In the genomic region with DNA sequence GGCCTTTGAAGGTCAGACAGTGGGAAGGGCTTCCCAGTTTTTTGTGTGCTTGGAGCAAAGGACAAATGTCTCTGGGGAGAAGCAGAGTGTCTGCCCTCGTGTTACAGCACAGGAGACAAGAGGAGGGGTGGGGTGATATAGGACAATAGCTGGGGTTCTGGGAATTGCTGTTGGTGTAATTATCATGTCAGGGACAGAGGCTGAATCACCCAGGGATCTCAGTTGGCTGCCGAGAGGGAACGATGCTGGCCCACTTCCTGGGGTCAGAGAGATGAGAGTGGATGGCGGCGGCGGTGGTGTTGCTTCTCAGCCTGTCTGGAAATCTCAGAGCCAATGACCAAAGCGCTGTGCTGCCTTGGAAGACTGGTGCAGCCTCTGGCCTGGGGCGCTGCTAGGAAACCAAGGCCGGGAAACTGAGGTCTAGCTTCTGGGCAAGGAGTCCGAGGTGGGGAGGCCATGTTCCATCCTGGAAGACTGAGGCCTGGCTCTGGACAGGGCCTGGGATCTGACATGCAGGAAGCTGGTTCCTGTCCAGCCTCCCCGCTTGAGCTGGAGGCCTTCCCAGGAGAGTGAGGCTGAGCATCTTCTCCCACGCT, we compare ENCODE assay signal across 8 cellular contexts. TPM values are rescaled to one million over a fixed set of nuclear protein-coding genes. Genes with fewer than 3 reads are reported as not detected.
DNase-seq lines count a peak whose midpoint lies in the region; ATAC-seq, FAIRE-seq and TF ChIP-seq lines count a peak whose summit lies in the region.

No MANE protein-coding gene starts in this region.

- TF ChIP-seq CTCF in K562 (IDR thresholded peaks at IDR 0.05 in 2 of 3, conservative IDR thresholded peaks at IDR 0.05 in 1 of 3; ENCODE audit: insufficient read depth in 2 of 3, low read depth in 1 of 3, low read length in 3 of 3) = no peak

- peak overlapping the region; percentile 54 to 95 for H3K9ac ChIP-seq in K562 (ENCODE audit: insufficient read depth in 1 of 2, low read depth in 2 of 2, low read length in 2 of 2)

- H4K20me1 ChIP-seq in K562 (replicated peaks; ENCODE audit: control insufficient read depth, insufficient read depth, low read length) = no peaks in the 10 kb centered on the region

- TF ChIP-seq POLR2A in K562 (conservative IDR thresholded peaks at IDR 0.05) = 0 out of 2 replicates have a peak, but pooled peaks have one; percentile 27

- peak; percentile 55 for FAIRE-seq in K562 (lab: Jason Lieb, UNC)

- 31% methylated on average over 11 of the region's 12 CpGs for WGBS in K562 (ENCODE audit: insufficient coverage, low coverage, missing lambda C conversion rate)

- H2AFZ ChIP-seq in ACC112 (ENCODE audit: low read length, unreplicated experiment) (no peak overlapping the region), K562 (ENCODE audit: low read depth, low read length) (no peak overlapping the region)

- DNase-seq in HAP-1 (ENCODE audit: low spot score in 2 of 2) (peak; percentile 32 to 62), K562 (ENCODE audit: extremely low read depth in 1 of 4, low spot score in 3 of 4) (peak in 1 of 4 experiments; percentile 74), DMS79 (lab: John Stamatoyannopoulos, UW) (no peak), glomerular visceral epithelial cell (ENCODE audit: extremely low spot score) (no peak), HK-2 (ENCODE audit: unreplicated experiment) (no peak)
- DNase-seq in stimulated activated CD4-positive, alpha-beta T cell treated with anti-CD3 and anti-CD28 coated beads, Interleukin-2, amount 100 ng/mL, for 24 hours = no peak

- H3K9me3 ChIP-seq in HAP-1 (no peaks in the 10 kb centered on the region), K562 (replicated peaks; ENCODE audit: control insufficient read depth, insufficient read depth, low read depth, low read length) (no peaks in the 10 kb centered on the region), muscle layer of duodenum (ENCODE audit: control insufficient read depth in 1 of 2, low read length in 2 of 2) (no peaks in the 10 kb centered on the region)

- H3K4me3 ChIP-seq in ACC112 (ENCODE audit: low read depth, low read length) = peak overlapping the region; percentile 74
- peak overlapping the region; percentile 37 for H3K4me3 ChIP-seq in HAP-1
- H3K4me3 ChIP-seq in K562 = peak overlapping the region; percentile 60
- H3K4me3 ChIP-seq in muscle layer of duodenum (ENCODE audit: low read depth in 1 of 2, low read length in 2 of 2) = peak overlapping the region; percentile 50 to 64

- no peaks in the 10 kb centered on the region for H3K36me3 ChIP-seq in ACC112 (ENCODE audit: insufficient read depth, low read length)
- peaks cover 9% of the 10 kb centered on the region for H3K36me3 ChIP-seq in HAP-1 (replicated peaks)
- peaks cover 16% of the 10 kb centered on the region; the same call in 1 of the 3 replicates for H3K36me3 ChIP-seq in K562 (ENCODE audit: control insufficient read depth, insufficient read depth, low read length)
- H3K36me3 ChIP-seq in muscle layer of duodenum (ENCODE audit: control insufficient read depth in 1 of 2, insufficient read depth in 2 of 2, low read length in 2 of 2) = peaks cover 4 to 17% of the 10 kb centered on the region in 2 donors

- POLR2A ChIA-PET in K562 (lab: Yijun Ruan, JAX) = interaction anchor here (0.7 to 3.2 kb wide), 15 partner anchors 10 to 431 kb away, joined by 3 to 25 read pairs (median 3); partner anchors contain the start of gene CCDC9

- H3K27ac ChIP-seq in ACC112 (ENCODE audit: low read depth, low read length) = peak overlapping the region; percentile 51
- peak overlapping the region; percentile 78 for H3K27ac ChIP-seq in K562 (ENCODE audit: extremely low read depth, low read depth, low read length)
- H3K27ac ChIP-seq in muscle layer of duodenum (ENCODE audit: low read length) = peak overlapping the region; percentile 72

- H3K79me2 ChIP-seq in ACC112 (ENCODE audit: control insufficient read depth, insufficient read depth, low read length, unreplicated experiment) (no peaks in the 10 kb centered on the region), K562 (ENCODE audit: control insufficient read depth, insufficient read depth, low read length) (peaks cover 20% of the 10 kb centered on the region)

- no peaks in the 10 kb centered on the region for H3K27me3 ChIP-seq in ACC112 (ENCODE audit: insufficient read depth, low read length)
- no peaks in the 10 kb centered on the region for H3K27me3 ChIP-seq in HAP-1 (ENCODE audit: low read depth)
- H3K27me3 ChIP-seq in K562 (ENCODE audit: control insufficient read depth in 2 of 2, insufficient read depth in 2 of 2, low read length in 2 of 2) = no peaks in the 10 kb centered on the region
- no peaks in the 10 kb centered on the region for H3K27me3 ChIP-seq in muscle layer of duodenum (ENCODE audit: low read depth, low read length)

- peak overlapping the region; percentile 80 for H3K4me2 ChIP-seq in K562 (ENCODE audit: insufficient read depth, low read length)

- intact Hi-C loops in K562 (cut with micrococcal nuclease) = no loop called here

- in situ Hi-C loops in HAP-1 (cut with MboI; ENCODE audit: low sequenced_read_pairs) = no loop called here
- in situ Hi-C loops in K562 (cut with MboI) = no loop called here

- ATAC-seq in K562 = no peak

- no peak for TF ChIP-seq RAD21 in K562 (CRISPR knock-in tag; conservative IDR thresholded peaks at IDR 0.05 in 1 of 2, IDR thresholded peaks at IDR 0.05 in 1 of 2)

- TSS peak; percentile 37 for BruUV-seq in K562 (replicated peaks; lab: Mats Ljungman, UMichigan)

- CTCF ChIA-PET in K562 (lab: Yijun Ruan, JAX; ENCODE audit: low intra/inter-chr PET ratio) = no interaction called here

- H3K4me1 ChIP-seq in ACC112 (ENCODE audit: control insufficient read depth, insufficient read depth, low read length, unreplicated experiment) (peaks cover 20% of the 10 kb centered on the region), HAP-1 (peaks cover 19% of the 10 kb centered on the region), K562 (replicated peaks in 1 of 2; ENCODE audit: control insufficient read depth in 2 of 2, insufficient read depth in 2 of 2, low read length in 2 of 2) (peaks cover 35 to 72% of the 10 kb centered on the region in 2 experiments), muscle layer of duodenum (ENCODE audit: control insufficient read depth in 1 of 2, insufficient read depth in 2 of 2, low read length in 2 of 2) (peaks cover 6 to 24% of the 10 kb centered on the region in 2 donors)

- H3K9me1 ChIP-seq in K562 (ENCODE audit: control insufficient read depth, insufficient read depth, low read length) = no peaks in the 10 kb centered on the region

- no peak for TF ChIP-seq EP300 in K562 (IDR thresholded peaks at IDR 0.05; ENCODE audit: low read length)

RNA-seq across cellular contexts. Expression of gene INAFM1, which starts 1.3 kb away (rescaled TPM):
- total RNA-seq in K562 (2011; cell fraction: chromatin; rRNA removed; ENCODE audit: low replicate concordance) = 3.9 and 14.1 TPM in 2 replicates
- total RNA-seq in K562 (2011; cell fraction: nucleolus; rRNA removed) = 15.3 and 23.8 TPM in 2 replicates
- 10.9 and 11.0 TPM in 2 replicates for total RNA-seq in K562 (2011; cell fraction: nucleoplasm; rRNA removed)
- total RNA-seq in K562 (2014; rRNA removed) (11.3 and 15.0 TPM in 2 replicates), K562 (2014; rRNA removed; fragmentation: Illumina TruSeq; extraction: Trizol) (0.95 and 1.2 TPM in 2 replicates), K562 (2015; rRNA removed; fragmentation: Illumina TruSeq; extraction: Trizol) (2.1 and 2.3 TPM in 2 replicates), K562 (2021) (26.6 and 30.9 TPM in 2 replicates)
- polyA plus RNA-seq in K562 (2011; rRNA removed) (3.1 and 7.8 TPM in 2 replicates), K562 (2014; fragmentation: Illumina TruSeq; extraction: Trizol) (4.6 and 8.8 TPM in 2 replicates), K562 (2014; fragmentation: Nextera tagmentation; extraction: Ambion mirVana) (under 1 TPM; 0.71 to 0.87 TPM), K562 (2014; rRNA removed) (21.8 and 27.1 TPM in 2 replicates)
- polyA plus RNA-seq in K562 (2011; cell fraction: cytosol; rRNA removed) = 7.5 and 28.4 TPM in 2 replicates
- polyA plus RNA-seq in K562 (2011; cell fraction: nucleus; rRNA removed) = 10.8 and 17.8 TPM in 2 replicates
- 13.9 and 22.8 TPM in 2 replicates for polyA plus RNA-seq in K562 (2012)
- 0.28 and 0.45 TPM in 2 replicates for polyA minus RNA-seq in K562 (2011; rRNA and poly(A)+ RNA removed)
- 6.3 and 7.8 TPM in 2 replicates for polyA minus RNA-seq in K562 (2011; cell fraction: cytosol; rRNA and poly(A)+ RNA removed)
- 3.9 and 5.7 TPM in 2 replicates for polyA minus RNA-seq in K562 (2011; cell fraction: nucleus; rRNA and poly(A)+ RNA removed)

RNA-seq across cellular contexts. Expression of gene CCDC9, which starts 19.6 kb away (rescaled TPM):
- total RNA-seq in K562 (2011; cell fraction: chromatin; rRNA removed; ENCODE audit: low replicate concordance) = 54.9 and 69.2 TPM in 2 replicates
- 24.3 and 34.5 TPM in 2 replicates for total RNA-seq in K562 (2011; cell fraction: nucleolus; rRNA removed)
- total RNA-seq in K562 (2011; cell fraction: nucleoplasm; rRNA removed) = 42.7 and 46.5 TPM in 2 replicates
- total RNA-seq in K562 (2014; rRNA removed) (21.1 and 22.7 TPM in 2 replicates), K562 (2014; rRNA removed; fragmentation: Illumina TruSeq; extraction: Trizol) (5.5 and 6.5 TPM in 2 replicates), K562 (2015; rRNA removed; fragmentation: Illumina TruSeq; extraction: Trizol) (8.4 and 9.6 TPM in 2 replicates), K562 (2021) (29.3 and 38.6 TPM in 2 replicates)
- polyA plus RNA-seq in K562 (2011; rRNA removed) (4.8 and 5.3 TPM in 2 replicates), K562 (2014; fragmentation: Illumina TruSeq; extraction: Trizol) (19.5 and 21.6 TPM in 2 replicates), K562 (2014; fragmentation: Nextera tagmentation; extraction: Ambion mirVana) (under 1 TPM; 0.23 to 0.57 TPM), K562 (2014; rRNA removed) (27.9 and 31.8 TPM in 2 replicates)
- 4.1 and 6.6 TPM in 2 replicates for polyA plus RNA-seq in K562 (2011; cell fraction: cytosol; rRNA removed)
- polyA plus RNA-seq in K562 (2011; cell fraction: nucleus; rRNA removed) = 12.1 and 15.2 TPM in 2 replicates
- polyA plus RNA-seq in K562 (2012) = 28.4 and 28.6 TPM in 2 replicates
- 4.5 and 7.2 TPM in 2 replicates for polyA minus RNA-seq in K562 (2011; rRNA and poly(A)+ RNA removed)
- 3.7 and 6.4 TPM in 2 replicates for polyA minus RNA-seq in K562 (2011; cell fraction: cytosol; rRNA and poly(A)+ RNA removed)
- 4.8 and 7.9 TPM in 2 replicates for polyA minus RNA-seq in K562 (2011; cell fraction: nucleus; rRNA and poly(A)+ RNA removed)

RNA-seq across cellular contexts. Expression of gene C5AR1, which starts 33.7 kb away (rescaled TPM):
- total RNA-seq in K562 (2011; cell fraction: chromatin; rRNA removed; ENCODE audit: low replicate concordance) = 3.1 and 4.0 TPM in 2 replicates
- total RNA-seq in K562 (2011; cell fraction: nucleolus; rRNA removed) = 1.4 and 1.7 TPM in 2 replicates
- total RNA-seq in K562 (2011; cell fraction: nucleoplasm; rRNA removed) = 1.1 and 2.1 TPM in 2 replicates
- total RNA-seq in K562 (2014; rRNA removed) (not detected in 2 replicates), K562 (2014; rRNA removed; fragmentation: Illumina TruSeq; extraction: Trizol) (not detected in 2 replicates), K562 (2015; rRNA removed; fragmentation: Illumina TruSeq; extraction: Trizol) (0.08 and 0.40 TPM in 2 replicates), K562 (2021) (0.51 and 1.6 TPM in 2 replicates)
- polyA plus RNA-seq in K562 (2011; rRNA removed) (0.11 and 0.46 TPM in 2 replicates), K562 (2014; fragmentation: Illumina TruSeq; extraction: Trizol) (0.06 and 0.17 TPM in 2 replicates), K562 (2014; fragmentation: Nextera tagmentation; extraction: Ambion mirVana) (under 1 TPM; 0.17 TPM), K562 (2014; rRNA removed) (0.09 TPM in 1 of 2 replicates, not detected in the other)
- polyA plus RNA-seq in K562 (2011; cell fraction: cytosol; rRNA removed) = 0.10 and 0.12 TPM in 2 replicates
- 1.8 and 3.6 TPM in 2 replicates for polyA plus RNA-seq in K562 (2011; cell fraction: nucleus; rRNA removed)
- 0.12 and 1.2 TPM in 2 replicates for polyA plus RNA-seq in K562 (2012)
- polyA minus RNA-seq in K562 (2011; rRNA and poly(A)+ RNA removed) = not detected in 2 replicates
- 3.0 TPM in 1 of 2 replicates, not detected in the other for polyA minus RNA-seq in K562 (2011; cell fraction: cytosol; rRNA and poly(A)+ RNA removed)
- polyA minus RNA-seq in K562 (2011; cell fraction: nucleus; rRNA and poly(A)+ RNA removed) = 0.67 TPM in 1 of 2 replicates, not detected in the other

RNA-seq across cellular contexts. Expression of gene BBC3, which starts 45.0 kb away (rescaled TPM):
- total RNA-seq in K562 (2011; cell fraction: chromatin; rRNA removed; ENCODE audit: low replicate concordance) = 13.0 and 34.2 TPM in 2 replicates
- 21.8 and 26.8 TPM in 2 replicates for total RNA-seq in K562 (2011; cell fraction: nucleolus; rRNA removed)
- 20.2 and 20.6 TPM in 2 replicates for total RNA-seq in K562 (2011; cell fraction: nucleoplasm; rRNA removed)
- total RNA-seq in K562 (2014; rRNA removed) (25.2 and 26.9 TPM in 2 replicates), K562 (2014; rRNA removed; fragmentation: Illumina TruSeq; extraction: Trizol) (3.5 and 4.1 TPM in 2 replicates), K562 (2015; rRNA removed; fragmentation: Illumina TruSeq; extraction: Trizol) (5.3 and 5.4 TPM in 2 replicates), K562 (2021) (20.3 and 30.7 TPM in 2 replicates)
- polyA plus RNA-seq in K562 (2011; rRNA removed) (4.8 and 4.9 TPM in 2 replicates), K562 (2014; fragmentation: Illumina TruSeq; extraction: Trizol) (2.0 and 11.7 TPM in 2 replicates), K562 (2014; fragmentation: Nextera tagmentation; extraction: Ambion mirVana) (under 1 TPM; 0.15 to 0.32 TPM), K562 (2014; rRNA removed) (21.6 and 22.5 TPM in 2 replicates)
- 5.7 and 20.0 TPM in 2 replicates for polyA plus RNA-seq in K562 (2011; cell fraction: cytosol; rRNA removed)
- 8.9 and 16.4 TPM in 2 replicates for polyA plus RNA-seq in K562 (2011; cell fraction: nucleus; rRNA removed)
- polyA plus RNA-seq in K562 (2012) = 8.9 and 29.3 TPM in 2 replicates
- polyA minus RNA-seq in K562 (2011; rRNA and poly(A)+ RNA removed) = 1.6 and 2.1 TPM in 2 replicates
- polyA minus RNA-seq in K562 (2011; cell fraction: cytosol; rRNA and poly(A)+ RNA removed) = 6.3 and 11.0 TPM in 2 replicates
- 4.8 and 6.2 TPM in 2 replicates for polyA minus RNA-seq in K562 (2011; cell fraction: nucleus; rRNA and poly(A)+ RNA removed)

RNA-seq across cellular contexts. Expression of gene C5AR2, which starts 56.0 kb away (rescaled TPM):
- 0.77 and 1.6 TPM in 2 replicates for total RNA-seq in K562 (2011; cell fraction: chromatin; rRNA removed; ENCODE audit: low replicate concordance)
- total RNA-seq in K562 (2011; cell fraction: nucleolus; rRNA removed) = 1.2 and 1.4 TPM in 2 replicates
- total RNA-seq in K562 (2011; cell fraction: nucleoplasm; rRNA removed) = 0.66 and 0.92 TPM in 2 replicates
- total RNA-seq in K562 (2014; rRNA removed) (0.78 and 1.1 TPM in 2 replicates), K562 (2014; rRNA removed; fragmentation: Illumina TruSeq; extraction: Trizol) (0.07 and 0.13 TPM in 2 replicates), K562 (2015; rRNA removed; fragmentation: Illumina TruSeq; extraction: Trizol) (0.04 and 0.15 TPM in 2 replicates), K562 (2021) (0.51 and 0.63 TPM in 2 replicates)
- polyA plus RNA-seq in K562 (2011; rRNA removed) (0.15 and 0.21 TPM in 2 replicates), K562 (2014; fragmentation: Illumina TruSeq; extraction: Trizol) (0.10 and 0.28 TPM in 2 replicates), K562 (2014; fragmentation: Nextera tagmentation; extraction: Ambion mirVana) (under 1 TPM; 0.01 to 0.13 TPM), K562 (2014; rRNA removed) (0.24 and 0.43 TPM in 2 replicates)
- 0.12 and 0.69 TPM in 2 replicates for polyA plus RNA-seq in K562 (2011; cell fraction: cytosol; rRNA removed)
- 0.74 and 1.5 TPM in 2 replicates for polyA plus RNA-seq in K562 (2011; cell fraction: nucleus; rRNA removed)
- polyA plus RNA-seq in K562 (2012) = 0.22 TPM in 2 replicates
- polyA minus RNA-seq in K562 (2011; rRNA and poly(A)+ RNA removed) = 0.06 and 0.53 TPM in 2 replicates
- 0.19 TPM in 1 of 2 replicates, not detected in the other for polyA minus RNA-seq in K562 (2011; cell fraction: cytosol; rRNA and poly(A)+ RNA removed)
- 0.33 and 0.40 TPM in 2 replicates for polyA minus RNA-seq in K562 (2011; cell fraction: nucleus; rRNA and poly(A)+ RNA removed)

Comparison
In these comparisons a context has a peak if more than half of its experiments do, and no peak if none do; other contexts are left out.
1. DNase-seq: peak in HAP-1 (2 of 2); none in DMS79 (single experiment), stimulated activated CD4-positive, alpha-beta T cell treated with anti-CD3 and anti-CD28 coated beads, Interleukin-2, amount 100 ng/mL, for 24 hours (0 of 2), glomerular visceral epithelial cell (single experiment) and HK-2 (single experiment).
2. Peak in every context shown above with its lines, with median percentiles within 50 percentile points of each other: H3K27ac ChIP-seq and H3K4me3 ChIP-seq.